Comparison of ENCODE assay signal across 20 cellular contexts in genomic region chr15:71085809-71086208, GRCh38. TPM values are rescaled to one million over a fixed set of nuclear protein-coding genes. Genes with fewer than 3 reads are reported as not detected.
A peak's percentile ranks its signal among the peaks of the same experiment; 100 is the strongest.
DNase-seq lines count a peak whose midpoint lies in the region; ATAC-seq and TF ChIP-seq lines count a peak whose summit lies in the region.
"Had no signal": no experiment of that assay in that cellular context is flagged by ENCODE, and none has a peak within 500 bp of the region (broad histone marks: within the 10 kb centered on the region; RNA-seq: fewer than 3 reads in every experiment).

No MANE protein-coding gene starts in this region.

- BruUV-seq in Panc1 (replicated peaks; lab: Mats Ljungman, UMichigan) = no TSS peak

- in situ Hi-C loops in Panc1 (cut with HindIII; ENCODE audit: low pct_unique_long_range_greater_than_20kb, low sequenced_read_pairs) = no loop called here

- H3K4me3 Mint-ChIP-seq in type B pancreatic cell (no peak overlapping the region), T-helper 17 cell (no peak overlapping the region)
- H3K4me3 Mint-ChIP-seq: CD4-positive, CD25-positive, alpha-beta regulatory T cell had no signal

- H3K27ac Mint-ChIP-seq in type B pancreatic cell = no peak overlapping the region
- no peak overlapping the region for H3K27ac Mint-ChIP-seq in T-helper 17 cell
- H3K27ac Mint-ChIP-seq: CD4-positive, CD25-positive, alpha-beta regulatory T cell had no signal

- POLR2A ChIA-PET in Panc1 (lab: Charles Lee) = no interaction called here

- H3K9me3 Mint-ChIP-seq in type B pancreatic cell = no peaks in the 10 kb centered on the region

- CTCF ChIA-PET in Panc1 (lab: Charles Lee) = no interaction called here

- peaks cover 14% of the 10 kb centered on the region for H3K27me3 Mint-ChIP-seq in type B pancreatic cell
- peaks cover 7% of the 10 kb centered on the region for H3K27me3 Mint-ChIP-seq in T-helper 17 cell

- intact Hi-C loops in Panc1 (cut with micrococcal nuclease; ENCODE audit: unreplicated experiment) = no loop called here

- DNase-seq in H7 (peak; percentile 54), NCI-H1417 (lab: John Stamatoyannopoulos, UW) (peak; percentile 25 to 87 (median 58)), Panc1 (ENCODE audit: low read depth, low spot score) (no peak), iPS-NIHi11 (ENCODE audit: low spot score) (peak; percentile 67), right atrium auricular region (ENCODE audit: low spot score) (no peak), type B pancreatic cell (ENCODE audit: extremely low spot score, unreplicated experiment) (no peak), NCI-H1048 (lab: John Stamatoyannopoulos, UW) (no peak), T-helper 17 cell (no peak)
- DNase-seq: ACHN; CD4-positive, CD25-positive, alpha-beta regulatory T cell; DND-41; GF-D8; GOT3; MV-4-11; NCI-H1694; NCI-H524 treated with DMSO at 0.1 percent for 48 hours; Peyer's patch; Right ventricle myocardium superior had no signal

- no peaks in the 10 kb centered on the region for H3K9me3 ChIP-seq in Panc1 (ENCODE audit: control insufficient read depth, insufficient read depth, low read depth, low read length)
- H3K9me3 ChIP-seq in right atrium auricular region = no peaks in the 10 kb centered on the region
- no peaks in the 10 kb centered on the region for H3K9me3 ChIP-seq in T-helper 17 cell (ENCODE audit: control insufficient read depth, low read length, poor library complexity, severe bottlenecking)
- H3K9me3 ChIP-seq: Peyer's patch had no signal

- no peak overlapping the region for H3K4me3 ChIP-seq in H7 (ENCODE audit: insufficient read depth, low read depth, low read length)
- no peak overlapping the region for H3K4me3 ChIP-seq in Panc1 (ENCODE audit: low read depth in 2 of 2, low read length in 2 of 2)
- no peak overlapping the region for H3K4me3 ChIP-seq in right atrium auricular region
- H3K4me3 ChIP-seq: Peyer's patch had no signal

- no peaks in the 10 kb centered on the region for H3K4me1 Mint-ChIP-seq in type B pancreatic cell (ENCODE audit: unreplicated experiment)
- H3K4me1 Mint-ChIP-seq in T-helper 17 cell = no peaks in the 10 kb centered on the region
- H3K4me1 Mint-ChIP-seq: CD4-positive, CD25-positive, alpha-beta regulatory T cell had no signal

- H3K4me1 ChIP-seq in Panc1 (ENCODE audit: control insufficient read depth, insufficient read depth, low read length) (no peaks in the 10 kb centered on the region), right atrium auricular region (peaks cover 0 to 15% of the 10 kb centered on the region in 2 donors)
- H3K4me1 ChIP-seq: Peyer's patch had no signal

- no peak for ATAC-seq in Panc1
- ATAC-seq in T-helper 17 cell = no peak
- ATAC-seq: SK-N-SH treated with all-trans-retinoic acid at 6 μM for 48 hours had no signal

- H3K27me3 ChIP-seq in H7 (ENCODE audit: control insufficient read depth, insufficient read depth, low read length) (peaks cover 41% of the 10 kb centered on the region), Panc1 (ENCODE audit: control insufficient read depth, insufficient read depth, low read length) (no peaks in the 10 kb centered on the region), right atrium auricular region (no peaks in the 10 kb centered on the region)
- H3K27me3 ChIP-seq: Peyer's patch had no signal

- TF ChIP-seq CTCF in Panc1 (IDR thresholded peaks at IDR 0.05) (no peak), right atrium auricular region (IDR thresholded peaks at IDR 0.05) (no peak), type B pancreatic cell (conservative IDR thresholded peaks at IDR 0.05) (no peak)

- H3K36me3 ChIP-seq in H7 (replicated peaks; ENCODE audit: control insufficient read depth, insufficient read depth, low read length) (no peaks in the 10 kb centered on the region), Panc1 (ENCODE audit: control insufficient read depth, insufficient read depth, low read length) (no peaks in the 10 kb centered on the region), right atrium auricular region (no peaks in the 10 kb centered on the region)
- H3K36me3 ChIP-seq: Peyer's patch had no signal

- H3K36me3 Mint-ChIP-seq in type B pancreatic cell (no peaks in the 10 kb centered on the region), T-helper 17 cell (ENCODE audit: low read depth) (peaks cover 2% of the 10 kb centered on the region)
- H3K36me3 Mint-ChIP-seq: CD4-positive, CD25-positive, alpha-beta regulatory T cell had no signal

- H3K27ac ChIP-seq in Panc1 (ENCODE audit: low read length) (peak overlapping the region; percentile 24; the same call in 1 of the 2 replicates), right atrium auricular region (no peak overlapping the region)
- H3K27ac ChIP-seq: Peyer's patch had no signal

RNA-seq across cellular contexts. Expression of gene THSD4, which starts 29.5 kb away (rescaled TPM):
- 3.3 and 3.9 TPM in 2 replicates for total RNA-seq in H7 (2014; rRNA removed; shearing (Covaris generic))
- total RNA-seq in Panc1 (2021; ENCODE audit: unreplicated experiment) (65.4 TPM), right atrium auricular region (10 to 100 TPM; 41.2 to 85.3 TPM), type B pancreatic cell (ENCODE audit: low replicate concordance) (23.1 and 43.3 TPM in 2 replicates), T-helper 17 cell (not detected)
- 51.1 TPM for polyA plus RNA-seq in Panc1 (2012; ENCODE audit: insufficient read length)
- total RNA-seq: CD4-positive, CD25-positive, alpha-beta regulatory T cell; T-helper 1 cell treated with Interleukin-12 subunit alpha and Interleukin-12 subunit beta and Interleukin-4 antibody, amounts not matched to agents 30 ng/mL and 1 ng/mL, for 36 hours had no signal
- polyA plus RNA-seq: CD4-positive, CD25-positive, alpha-beta regulatory T cell had no signal

Comparison
In these comparisons a context has a peak if more than half of its experiments do, and no peak if none do; other contexts are left out.
1. DNase-seq: peak in H7 (single experiment), NCI-H1417 (3 of 3) and iPS-NIHi11 (single experiment); none in Panc1 (single experiment), right atrium auricular region (single experiment), type B pancreatic cell (single experiment), NCI-H1048 (single experiment) and T-helper 17 cell (0 of 3).